Comparison of ENCODE assay signal across 1 cellular context in genomic region chr1:108057536-108057935, GRCh38.
TF ChIP-seq lines count a peak whose summit lies in the region.

No MANE protein-coding gene starts in this region.

TF ChIP-seq in GM23338, 12 proteins besides CTCF, POLR2A, EP300 and RAD21 (continued from another document):
- TF ChIP-seq ZNF462 (CRISPR knock-in tag; IDR thresholded peaks at IDR 0.05), result no peak
